Comparison of ENCODE assay signal across 13 cellular contexts in genomic region chr19:37362733-37363132, GRCh38. TPM values are rescaled to one million over a fixed set of nuclear protein-coding genes. Genes with fewer than 3 reads are reported as not detected.
DNase-seq lines count a peak whose midpoint lies in the region; ATAC-seq, FAIRE-seq and TF ChIP-seq lines count a peak whose summit lies in the region.
"Had no signal": no experiment of that assay in that cellular context is flagged by ENCODE, and none has a peak within 500 bp of the region (broad histone marks: within the 10 kb centered on the region; RNA-seq: fewer than 3 reads in every experiment).

No MANE protein-coding gene starts in this region.

- H3K27me3 ChIP-seq in Loucy (ENCODE audit: insufficient read depth, low read length, poor library complexity, severe bottlenecking) (no peaks in the 10 kb centered on the region), H1 (replicated peaks in 1 of 4; ENCODE audit: control insufficient read depth in 3 of 4, extremely low read depth in 1 of 4, insufficient read depth in 3 of 4, low read length in 3 of 4) (no peaks in the 10 kb centered on the region)
- H3K27me3 ChIP-seq: colonic mucosa had no signal

- no peaks in the 10 kb centered on the region for H3K9me2 ChIP-seq in Loucy (replicated peaks; ENCODE audit: low read depth, low read length)

- intact Hi-C loops in activated CD4-positive, alpha-beta T cell treated with anti-CD3 and anti-CD28 coated beads for 36 hours (cut with DNase I, micrococcal nuclease): no loop called here

- H3K18ac ChIP-seq in H1 (ENCODE audit: extremely low read depth, low read length): no peak overlapping the region

- peaks cover 73% of the 10 kb centered on the region for H3K36me3 Mint-ChIP-seq in activated CD4-positive, alpha-beta T cell treated with anti-CD3 and anti-CD28 coated beads for 36 hours (ENCODE audit: low read depth)
- H3K36me3 Mint-ChIP-seq in progenitor cell of endocrine pancreas (ENCODE audit: insufficient read depth): peaks cover 60% of the 10 kb centered on the region

- no peak overlapping the region for H3K4ac ChIP-seq in H1 (replicated peaks; ENCODE audit: insufficient read length, low read depth, low read length)

- H3K9ac ChIP-seq in Loucy (ENCODE audit: low read depth, low read length, poor library complexity, severe bottlenecking): no peak overlapping the region
- H3K9ac ChIP-seq in H1 (replicated peaks in 1 of 4; ENCODE audit: extremely low read depth in 1 of 4, low read depth in 3 of 4, low read length in 3 of 4): no peak overlapping the region

- H3K27ac ChIP-seq in H1 (ENCODE audit: low read depth, low read length): no peak overlapping the region; the same call in 1 of the 2 replicates
- H3K27ac ChIP-seq: colonic mucosa had no signal

- no peak overlapping the region for H3K4me2 ChIP-seq in Loucy (ENCODE audit: low read depth, low read length, poor library complexity, severe bottlenecking)
- H3K4me2 ChIP-seq in H1 (ENCODE audit: insufficient read depth in 1 of 2, low read depth in 2 of 2, low read length in 2 of 2): no peak overlapping the region

- no peak overlapping the region for H3K4me3 Mint-ChIP-seq in activated CD4-positive, alpha-beta T cell treated with anti-CD3 and anti-CD28 coated beads for 36 hours
- H3K4me3 Mint-ChIP-seq in progenitor cell of endocrine pancreas (ENCODE audit: low read depth): no peak overlapping the region
- H3K4me3 Mint-ChIP-seq: B cell, mesothelial cell of epicardium had no signal

- no peak overlapping the region for H2BK15ac ChIP-seq in H1 (ENCODE audit: low read length)

- H3F3A ChIP-seq in Loucy (ENCODE audit: low read depth): no peaks in the 10 kb centered on the region

- no peak overlapping the region for H2BK120ac ChIP-seq in H1 (replicated peaks; ENCODE audit: low read depth, low read length)

- TF ChIP-seq EP300 in H1 (IDR thresholded peaks at IDR 0.05; ENCODE audit: borderline replicate concordance in 1 of 2, low read depth in 2 of 2, low read length in 2 of 2): no peak

- H2BK20ac ChIP-seq in H1 (ENCODE audit: low read length): no peak overlapping the region

- ATAC-seq in activated CD4-positive, alpha-beta T cell treated with anti-CD3 and anti-CD28 coated beads for 36 hours: no peak
- ATAC-seq in HG03520 (IDR thresholded peaks at IDR 0.05; ENCODE audit: unreplicated experiment) (no peak), HG02623 (IDR thresholded peaks at IDR 0.05; ENCODE audit: unreplicated experiment) (no peak)

- H2BK5ac ChIP-seq in H1 (ENCODE audit: low read depth, low read length): no peak overlapping the region

- no peak overlapping the region for H2AFZ ChIP-seq in Loucy (ENCODE audit: low read length)
- no peak overlapping the region for H2AFZ ChIP-seq in H1 (ENCODE audit: low read length)

- no peaks in the 10 kb centered on the region for H3K4me1 ChIP-seq in Loucy (ENCODE audit: insufficient read depth, low read length, poor library complexity, severe bottlenecking)
- H3K4me1 ChIP-seq in H1 (replicated peaks in 1 of 4; ENCODE audit: control insufficient read depth in 3 of 4, insufficient read depth in 4 of 4, low read length in 3 of 4): no peaks in the 10 kb centered on the region
- H3K4me1 ChIP-seq: colonic mucosa had no signal

- peak; percentile 9 for DNase-seq in activated CD4-positive, alpha-beta T cell treated with anti-CD3 and anti-CD28 coated beads for 36 hours
- no peak for DNase-seq in activated CD4-positive, alpha-beta T cell treated with anti-CD3 and anti-CD28 coated beads, Interleukin-2, amount 50 U/mL, for 4 hours
- DNase-seq in H1 (ENCODE audit: low read depth in 1 of 2, low spot score in 2 of 2): peak; percentile 66 to 67
- DNase-seq in progenitor cell of endocrine pancreas (ENCODE audit: low spot score, unreplicated experiment): no peak
- DNase-seq in NCI-H226: no peak
- DNase-seq: activated effector memory CD4-positive, alpha-beta T cell treated with anti-CD3 and anti-CD28 coated beads, Interleukin-2, amount 50 U/mL, for 16 hours; colonic mucosa; glutamatergic neuron had no signal

- TF ChIP-seq CTCF in Loucy (conservative IDR thresholded peaks at IDR 0.05; ENCODE audit: low read length) (peak; percentile 56), H1 (IDR thresholded peaks at IDR 0.05; ENCODE audit: control extremely low read depth in 1 of 3, insufficient read depth in 1 of 3, low read depth in 1 of 3, low read length in 3 of 3) (peak; percentile 37 to 73 (median 60); a peak in 3 of 4 replicates), progenitor cell of endocrine pancreas (IDR thresholded peaks at IDR 0.05; ENCODE audit: unreplicated experiment) (peak; percentile 25)

- H3K27ac Mint-ChIP-seq in activated CD4-positive, alpha-beta T cell treated with anti-CD3 and anti-CD28 coated beads for 36 hours: no peak overlapping the region
- H3K27ac Mint-ChIP-seq in progenitor cell of endocrine pancreas: peak overlapping the region; percentile 67
- H3K27ac Mint-ChIP-seq: B cell, mesothelial cell of epicardium had no signal

- H3K14ac ChIP-seq in H1 (ENCODE audit: insufficient read length): no peak overlapping the region

- H3K56ac ChIP-seq in H1 (replicated peaks; ENCODE audit: insufficient read length, low read depth, low read length): no peak overlapping the region

- H4K91ac ChIP-seq in H1 (replicated peaks; ENCODE audit: insufficient read length, low read length): no peak overlapping the region

- no peak overlapping the region for H4K8ac ChIP-seq in H1 (ENCODE audit: extremely low read depth, insufficient read depth, low read length)

- H3K4me1 Mint-ChIP-seq in activated CD4-positive, alpha-beta T cell treated with anti-CD3 and anti-CD28 coated beads for 36 hours: no peaks in the 10 kb centered on the region
- peaks cover 1% of the 10 kb centered on the region for H3K4me1 Mint-ChIP-seq in progenitor cell of endocrine pancreas (ENCODE audit: low read depth)
- H3K4me1 Mint-ChIP-seq: B cell, mesothelial cell of epicardium had no signal

- H3K9me3 ChIP-seq in Loucy (ENCODE audit: insufficient read depth, low read depth, low read length) (peaks cover 12% of the 10 kb centered on the region; the same call in 1 of the 2 replicates), H1 (ENCODE audit: insufficient read depth in 2 of 2, low read depth in 1 of 2, low read length in 1 of 2) (peaks cover 23 to 30% of the 10 kb centered on the region in 2 experiments)
- H3K9me3 ChIP-seq: colonic mucosa had no signal

- no peak for TF ChIP-seq POLR2A in H1 (IDR thresholded peaks at IDR 0.05; ENCODE audit: control extremely low read depth in 1 of 2, low read depth in 2 of 2, low read length in 2 of 2)

- 79% methylated on average over 6 of the region's 6 CpGs; no CpG with 5 or more reads in 1 of the 2 experiments for WGBS in H1 (ENCODE audit: extremely low coverage in 1 of 2, insufficient coverage in 1 of 2, insufficient read length in 1 of 2, insufficient replicate concordance in 2 of 2, low coverage in 1 of 2, low lambda C conversion rate in 2 of 2, missing lambda C conversion rate in 1 of 2), 2 experiments

- no peak overlapping the region for H2AK5ac ChIP-seq in H1 (ENCODE audit: low read depth, low read length)

- peaks cover 41% of the 10 kb centered on the region for H3K9me3 Mint-ChIP-seq in activated CD4-positive, alpha-beta T cell treated with anti-CD3 and anti-CD28 coated beads for 36 hours (ENCODE audit: low read depth)
- H3K9me3 Mint-ChIP-seq in progenitor cell of endocrine pancreas (ENCODE audit: low read depth): peaks cover 25% of the 10 kb centered on the region

- peak; percentile 88 for FAIRE-seq in H1 (lab: Jason Lieb, UNC)

- POLR2A ChIA-PET in activated CD4-positive, alpha-beta T cell treated with anti-CD3 and anti-CD28 coated beads for 36 hours (lab: Charles Lee): no interaction called here
- POLR2A ChIA-PET in H1 (lab: Charles Lee; ENCODE audit: partially characterized antibody): interaction anchor here (1.0 to 1.3 kb wide), 2 partner anchors 8 to 143 kb away, joined by 4 to 5 read pairs; partner anchors contain the start of genes ZNF527 and ZNF793

- H3K27me3 Mint-ChIP-seq in activated CD4-positive, alpha-beta T cell treated with anti-CD3 and anti-CD28 coated beads for 36 hours: no peaks in the 10 kb centered on the region
- no peaks in the 10 kb centered on the region for H3K27me3 Mint-ChIP-seq in progenitor cell of endocrine pancreas
- H3K27me3 Mint-ChIP-seq: B cell had no signal

- no peak overlapping the region for H3K23ac ChIP-seq in H1 (ENCODE audit: insufficient read length)

- no peak overlapping the region for H4K5ac ChIP-seq in H1 (ENCODE audit: insufficient read length, low read depth, low read length)

- no peak overlapping the region for H2BK12ac ChIP-seq in H1 (ENCODE audit: low read depth, low read length)

- H3K36me3 ChIP-seq in Loucy (ENCODE audit: insufficient read depth, low read length) (peaks cover 55% of the 10 kb centered on the region), H1 (ENCODE audit: control insufficient read depth in 2 of 4, insufficient read depth in 4 of 4, low read length in 3 of 4) (peaks cover 4 to 50% (median 19%) of the 10 kb centered on the region in 4 experiments)

- H3K79me2 ChIP-seq in Loucy (ENCODE audit: insufficient read depth, low read length) (no peaks in the 10 kb centered on the region), H1 (ENCODE audit: control insufficient read depth in 1 of 2, insufficient read depth in 2 of 2, low read length in 2 of 2) (no peaks in the 10 kb centered on the region; a peak in 1 of 4 replicates)

- no peak overlapping the region for H3K4me3 ChIP-seq in Loucy (ENCODE audit: low read length, poor library complexity, severe bottlenecking)
- no peak overlapping the region for H3K4me3 ChIP-seq in H1 (ENCODE audit: extremely low read depth in 1 of 4, insufficient read depth in 2 of 4, low read depth in 3 of 4, low read length in 4 of 4)
- H3K4me3 ChIP-seq: colonic mucosa had no signal

- no peaks in the 10 kb centered on the region for H3K23me2 ChIP-seq in H1 (ENCODE audit: low read depth, low read length)

- no peaks in the 10 kb centered on the region for H3K79me1 ChIP-seq in H1 (ENCODE audit: low read depth, low read length)

- H4K20me1 ChIP-seq in Loucy (ENCODE audit: insufficient read depth, low read length, poor library complexity, severe bottlenecking) (no peaks in the 10 kb centered on the region), H1 (replicated peaks in 1 of 2; ENCODE audit: control insufficient read depth in 1 of 2, insufficient read depth in 2 of 2, low read length in 2 of 2) (no peaks in the 10 kb centered on the region)

- TF ChIP-seq RAD21 in H1 (IDR thresholded peaks at IDR 0.05 in 1 of 2, conservative IDR thresholded peaks at IDR 0.05 in 1 of 2; ENCODE audit: low read depth in 2 of 2, low read length in 2 of 2): peak; percentile 42 to 55; a peak in 3 of 4 replicates

- CTCF ChIA-PET in activated CD4-positive, alpha-beta T cell treated with anti-CD3 and anti-CD28 coated beads for 36 hours (lab: Charles Lee): no interaction called here
- CTCF ChIA-PET in H1 (lab: Charles Lee; ENCODE audit: partially characterized antibody): interaction anchor here (0.6 to 0.8 kb wide), 3 partner anchors 23 to 289 kb away, joined by 3 read pairs; partner anchors contain the start of gene ZNF570

RNA-seq across cellular contexts. Expression of gene ZNF527, which starts 8.2 kb away (rescaled TPM):
- 1 to 10 TPM; 5.0 to 5.4 TPM for total RNA-seq in activated CD4-positive, alpha-beta T cell treated with anti-CD3 and anti-CD28 coated beads for 36 hours
- 3.7 and 4.5 TPM in 2 replicates for total RNA-seq in H1 (2021; fragmentation: NEBNext Ultra II Directional; extraction: Animal tissue kit (Norgen Biotek cat#: 25700))
- polyA plus RNA-seq in H1 (2011; rRNA removed): 1.3 and 2.1 TPM in 2 replicates
- polyA plus RNA-seq in H1 (2011; cell fraction: cytosol; rRNA removed): 1.3 TPM
- 1.4 TPM for polyA plus RNA-seq in H1 (2011; cell fraction: nucleus; rRNA removed)
- 1.4 to 3.1 TPM (median 1.9 TPM) in 4 replicates for polyA plus RNA-seq in H1 (2012, experiment 1 of 2)
- 0.28 TPM for polyA plus RNA-seq in H1 (2012, experiment 2 of 2)
- 1.7 TPM for polyA plus RNA-seq in H1 (2013, experiment 1 of 2)
- 1.5 TPM for polyA plus RNA-seq in H1 (2013, experiment 2 of 2)
- 2.6 TPM in 2 replicates for polyA minus RNA-seq in H1 (2011; rRNA and poly(A)+ RNA removed)
- 2.5 TPM for polyA minus RNA-seq in H1 (2011; cell fraction: cytosol; rRNA and poly(A)+ RNA removed)
- 5.0 TPM for polyA minus RNA-seq in H1 (2011; cell fraction: nucleus; rRNA and poly(A)+ RNA removed)
- total RNA-seq in progenitor cell of endocrine pancreas: 7.9 and 9.3 TPM in 2 replicates

Comparison
In these comparisons a context has a peak if more than half of its experiments do, and no peak if none do; other contexts are left out.
1. DNase-seq: peak in activated CD4-positive, alpha-beta T cell treated with anti-CD3 and anti-CD28 coated beads for 36 hours (single experiment) and H1 (2 of 2); none in activated CD4-positive, alpha-beta T cell treated with anti-CD3 and anti-CD28 coated beads, Interleukin-2, amount 50 U/mL, for 4 hours (0 of 2), progenitor cell of endocrine pancreas (single experiment) and NCI-H226 (single experiment).
2. Peak in every context shown above with its lines, with median percentiles within 50 percentile points of each other: CTCF ChIP-seq.